In genomic region chr5:180208435-180209081, GRCh38 we compare ENCODE assay signal across 8 cellular contexts. TPM values are rescaled to one million over a fixed set of nuclear protein-coding genes. Genes with fewer than 3 reads are reported as not detected.
DNase-seq lines count a peak whose midpoint lies in the region; ATAC-seq and TF ChIP-seq lines count a peak whose summit lies in the region.

No MANE protein-coding gene starts in this region.

- DNase-seq in NCI-H2196 (lab: John Stamatoyannopoulos, UW; ENCODE audit: unreplicated experiment) (peak; percentile 50), NCI-H2196 treated with DMSO at 0.1 percent for 48 hours (lab: John Stamatoyannopoulos, UW; ENCODE audit: unreplicated experiment) (no peak), UCSD-AML1 (lab: John Stamatoyannopoulos, UW; ENCODE audit: unreplicated experiment) (peak; percentile 44), fibroblast of villous mesenchyme (ENCODE audit: low read depth) (no peak), NCI-H526 treated with DMSO at 0.1 percent for 48 hours (lab: John Stamatoyannopoulos, UW) (no peak)

- H3K27me3 ChIP-seq in rectal smooth muscle tissue (ENCODE audit: control insufficient read depth, insufficient read depth, low read length): peaks cover 6% of the 10 kb centered on the region

- H3K9ac ChIP-seq in rectal smooth muscle tissue (ENCODE audit: low read length): no peak overlapping the region

- peak overlapping the region; percentile 45 for H3K4me3 ChIP-seq in fibroblast of villous mesenchyme (ENCODE audit: low read depth, low read length)
- peak overlapping the region; percentile 60 for H3K4me3 ChIP-seq in rectal smooth muscle tissue (ENCODE audit: low read length)

- peaks cover 8% of the 10 kb centered on the region for H3K4me1 ChIP-seq in rectal smooth muscle tissue (ENCODE audit: control insufficient read depth, insufficient read depth, low read length)

- no peak for TF ChIP-seq CTCF in fibroblast of villous mesenchyme (IDR thresholded peaks at IDR 0.05; ENCODE audit: insufficient read depth, low read depth, low read length)

- H3K36me3 ChIP-seq in rectal smooth muscle tissue (ENCODE audit: control insufficient read depth, insufficient read depth, low read length): no peaks in the 10 kb centered on the region

- H3K27ac ChIP-seq in rectal smooth muscle tissue (ENCODE audit: low read depth, low read length): no peak overlapping the region

- ATAC-seq in HG02759 (IDR thresholded peaks at IDR 0.05; ENCODE audit: unreplicated experiment): peak; percentile 45
- ATAC-seq in GM18858 (IDR thresholded peaks at IDR 0.05; ENCODE audit: unreplicated experiment): no peak

RNA-seq across cellular contexts. Expression of gene RASGEF1C, which starts 0.5 kb away (rescaled TPM):
- not detected in 2 replicates for total RNA-seq in fibroblast of villous mesenchyme

Comparison
In these comparisons a context has a peak if more than half of its experiments do, and no peak if none do; other contexts are left out.
1. DNase-seq: peak in NCI-H2196 (single experiment) and UCSD-AML1 (single experiment); none in NCI-H2196 treated with DMSO at 0.1 percent for 48 hours (single experiment), fibroblast of villous mesenchyme (single experiment) and NCI-H526 treated with DMSO at 0.1 percent for 48 hours (single experiment).